In the genomic region with DNA sequence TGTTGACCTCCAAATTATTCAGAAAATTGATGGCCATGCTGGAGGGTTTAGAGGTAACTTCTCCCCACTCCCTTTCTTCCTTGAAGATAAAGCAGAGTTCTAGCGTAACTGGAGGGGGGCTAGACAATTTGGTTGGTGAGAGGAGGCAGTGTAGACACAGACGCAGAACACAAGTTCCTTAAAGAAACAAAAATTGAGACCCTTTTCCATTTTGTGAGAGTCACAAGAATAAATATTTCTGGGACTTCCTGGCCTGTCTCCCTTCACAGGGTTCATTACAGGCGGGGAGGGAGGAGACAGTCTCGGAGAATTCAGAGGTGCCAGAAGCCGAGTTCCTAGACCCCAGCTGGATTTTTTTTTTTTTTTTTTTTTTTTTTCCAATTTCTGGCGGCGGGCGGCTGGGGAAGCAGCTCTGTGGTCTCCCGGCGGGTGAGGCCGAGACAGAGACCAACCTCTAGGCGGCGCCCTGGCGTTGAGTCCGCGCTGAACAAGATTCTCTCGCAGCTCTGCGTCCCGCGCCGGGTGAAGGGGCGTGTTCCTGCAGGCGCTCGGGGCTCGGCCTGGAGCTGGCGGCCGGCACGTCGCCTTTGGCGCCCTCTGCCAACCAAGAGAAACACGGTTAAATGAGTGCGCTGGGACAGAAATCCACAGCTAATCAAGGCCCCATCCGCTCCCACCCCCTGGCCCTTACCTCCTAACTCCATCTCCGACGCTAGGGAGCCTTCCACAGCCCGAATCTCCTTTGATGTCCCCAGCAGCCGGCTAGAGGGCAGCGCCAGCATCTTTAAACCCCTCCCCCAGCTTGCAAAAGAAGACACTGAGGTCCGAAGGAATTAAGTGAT, we compare ENCODE assay signal across 8 cellular contexts. TPM values are rescaled to one million over a fixed set of nuclear protein-coding genes. Genes with fewer than 3 reads are reported as not detected.
DNase-seq lines count a peak whose midpoint lies in the region; ATAC-seq and TF ChIP-seq lines count a peak whose summit lies in the region.

No MANE protein-coding gene starts in this region.

- H3K9me3 Mint-ChIP-seq in activated CD4-positive, alpha-beta memory T cell treated with anti-CD3 and anti-CD28 coated beads, Interleukin-2, amount 10 ng/mL, durations not matched to agents 7 days and 5 days = no peaks in the 10 kb centered on the region
- H3K9me3 Mint-ChIP-seq in neural crest cell = no peaks in the 10 kb centered on the region

- H3K36me3 Mint-ChIP-seq in activated CD4-positive, alpha-beta memory T cell treated with anti-CD3 and anti-CD28 coated beads, Interleukin-2, amount 10 ng/mL, durations not matched to agents 7 days and 5 days (ENCODE audit: low read depth) = no peaks in the 10 kb centered on the region
- no peaks in the 10 kb centered on the region for H3K36me3 Mint-ChIP-seq in neural crest cell (ENCODE audit: low read depth)

- POLR2A ChIA-PET in activated CD4-positive, alpha-beta memory T cell treated with anti-CD3 and anti-CD28 coated beads, Interleukin-2, amount 10 ng/mL, durations not matched to agents 7 days and 5 days (lab: Charles Lee) = interaction anchor here (1.1 to 2.3 kb wide), 4 partner anchors 11 to 27 kb away, joined by 3 to 10 read pairs (median 4); partner anchors contain the start of gene HOXB9

- H3K36me3 ChIP-seq in MG63 = peaks cover 70% of the 10 kb centered on the region

- no peaks in the 10 kb centered on the region for H3K27me3 ChIP-seq in MG63

- H3K4me3 Mint-ChIP-seq in activated CD4-positive, alpha-beta memory T cell treated with anti-CD3 and anti-CD28 coated beads, Interleukin-2, amount 10 ng/mL, durations not matched to agents 7 days and 5 days = no peak overlapping the region
- peak overlapping the region; percentile 73 for H3K4me3 Mint-ChIP-seq in neural crest cell

- no peaks in the 10 kb centered on the region for H3K9me3 ChIP-seq in MG63

- no peak overlapping the region for H3K4me3 ChIP-seq in MG63

- CTCF ChIA-PET in activated CD4-positive, alpha-beta memory T cell treated with anti-CD3 and anti-CD28 coated beads, Interleukin-2, amount 10 ng/mL, durations not matched to agents 7 days and 5 days (lab: Charles Lee) = interaction anchor here (0.6 to 2.4 kb wide), 48 partner anchors 10 to 968 kb away, joined by 3 to 27 read pairs (median 4); partner anchors contain the start of genes ATP5MC1 and HOXB9

- H3K27me3 Mint-ChIP-seq in activated CD4-positive, alpha-beta memory T cell treated with anti-CD3 and anti-CD28 coated beads, Interleukin-2, amount 10 ng/mL, durations not matched to agents 7 days and 5 days = peaks cover 93% of the 10 kb centered on the region
- H3K27me3 Mint-ChIP-seq in neural crest cell (ENCODE audit: low read depth) = peaks cover 100% of the 10 kb centered on the region

- peak; percentile 63 for ATAC-seq in GM19463 (IDR thresholded peaks at IDR 0.05; ENCODE audit: unreplicated experiment)
- ATAC-seq in esophagus mucosa = peak; percentile 61

- peak; percentile 76 for TF ChIP-seq CTCF in neural crest cell (conservative IDR thresholded peaks at IDR 0.05)

- no peak overlapping the region for H3K27ac Mint-ChIP-seq in activated CD4-positive, alpha-beta memory T cell treated with anti-CD3 and anti-CD28 coated beads, Interleukin-2, amount 10 ng/mL, durations not matched to agents 7 days and 5 days
- H3K27ac Mint-ChIP-seq in neural crest cell (ENCODE audit: unreplicated experiment) = no peak overlapping the region

- peak; percentile 84 for DNase-seq in AG08396 (ENCODE audit: low spot score)
- DNase-seq in NCI-H2227 (lab: John Stamatoyannopoulos, UW; ENCODE audit: unreplicated experiment) = peak; percentile 92
- DNase-seq in activated CD4-positive, alpha-beta memory T cell treated with anti-CD3 and anti-CD28 coated beads, Interleukin-2, amount 10 ng/mL, durations not matched to agents 7 days and 5 days = peak; percentile 74
- DNase-seq in neural crest cell (ENCODE audit: low read depth, low spot score) = peak; percentile 96
- DNase-seq in epidermal melanocyte (ENCODE audit: insufficient read length, low spot score) = no peak
- DNase-seq in MG63 = no peak

- H3K4me1 Mint-ChIP-seq in activated CD4-positive, alpha-beta memory T cell treated with anti-CD3 and anti-CD28 coated beads, Interleukin-2, amount 10 ng/mL, durations not matched to agents 7 days and 5 days = peaks cover 27% of the 10 kb centered on the region
- peaks cover 8% of the 10 kb centered on the region for H3K4me1 Mint-ChIP-seq in neural crest cell

RNA-seq across cellular contexts. Expression of gene HOXB9, which starts 10.2 kb away (rescaled TPM):
- 1 to 10 TPM in 1 of 2 experiments, under 1 TPM in 1; 0.88 to 1.4 TPM for total RNA-seq in activated CD4-positive, alpha-beta memory T cell treated with anti-CD3 and anti-CD28 coated beads, Interleukin-2, amount 10 ng/mL, durations not matched to agents 7 days and 5 days
- total RNA-seq in esophagus mucosa = not detected
- 84.1 and 89.8 TPM in 2 replicates for total RNA-seq in neural crest cell
- total RNA-seq in MG63 (2014; rRNA removed; shearing (Covaris generic); ENCODE audit: low replicate concordance) = 7.3 and 21.0 TPM in 2 replicates

RNA-seq across cellular contexts. Expression of gene HOXB8, which starts 21.3 kb away (rescaled TPM):
- total RNA-seq in activated CD4-positive, alpha-beta memory T cell treated with anti-CD3 and anti-CD28 coated beads, Interleukin-2, amount 10 ng/mL, durations not matched to agents 7 days and 5 days = not detected
- total RNA-seq in esophagus mucosa (not detected), neural crest cell (19.7 and 22.9 TPM in 2 replicates)
- total RNA-seq in MG63 (2014; rRNA removed; shearing (Covaris generic); ENCODE audit: low replicate concordance) = 3.8 and 4.8 TPM in 2 replicates

RNA-seq across cellular contexts. Expression of gene HOXB7, which starts 25.6 kb away (rescaled TPM):
- total RNA-seq in activated CD4-positive, alpha-beta memory T cell treated with anti-CD3 and anti-CD28 coated beads, Interleukin-2, amount 10 ng/mL, durations not matched to agents 7 days and 5 days = 1 to 10 TPM; 1.6 to 1.7 TPM
- 2.1 TPM for total RNA-seq in esophagus mucosa
- total RNA-seq in neural crest cell = 8.5 and 11.4 TPM in 2 replicates
- 9.8 and 30.6 TPM in 2 replicates for total RNA-seq in MG63 (2014; rRNA removed; shearing (Covaris generic); ENCODE audit: low replicate concordance)

RNA-seq across cellular contexts. Expression of gene HOXB6, which starts 31.6 kb away (rescaled TPM):
- total RNA-seq in activated CD4-positive, alpha-beta memory T cell treated with anti-CD3 and anti-CD28 coated beads, Interleukin-2, amount 10 ng/mL, durations not matched to agents 7 days and 5 days = under 1 TPM; 0.60 to 0.68 TPM
- total RNA-seq in esophagus mucosa (0.28 TPM), neural crest cell (9.6 and 11.5 TPM in 2 replicates)
- total RNA-seq in MG63 (2014; rRNA removed; shearing (Covaris generic); ENCODE audit: low replicate concordance) = 7.0 and 7.7 TPM in 2 replicates

RNA-seq across cellular contexts. Expression of gene HOXB5, which starts 42.8 kb away (rescaled TPM):
- under 1 TPM in 1 of 2 experiments, not detected in 1; 0.20 TPM for total RNA-seq in activated CD4-positive, alpha-beta memory T cell treated with anti-CD3 and anti-CD28 coated beads, Interleukin-2, amount 10 ng/mL, durations not matched to agents 7 days and 5 days
- total RNA-seq in esophagus mucosa (0.16 TPM), neural crest cell (2.3 and 2.6 TPM in 2 replicates)
- not detected in 2 replicates for total RNA-seq in MG63 (2014; rRNA removed; shearing (Covaris generic); ENCODE audit: low replicate concordance)

Comparison
In these comparisons a context has a peak if more than half of its experiments do, and no peak if none do; other contexts are left out.
1. DNase-seq: peak in AG08396 (single experiment), NCI-H2227 (single experiment), activated CD4-positive, alpha-beta memory T cell treated with anti-CD3 and anti-CD28 coated beads, Interleukin-2, amount 10 ng/mL, durations not matched to agents 7 days and 5 days (single experiment) and neural crest cell (single experiment); none in epidermal melanocyte (single experiment) and MG63 (single experiment).